ENCODE assay signal across 27 cellular contexts in genomic region chr22:27493797-27494196, GRCh38.
"Had no signal": no experiment of that assay in that cellular context is flagged by ENCODE, and none has a peak within 500 bp of the region (broad histone marks: within the 10 kb centered on the region; RNA-seq: fewer than 3 reads in every experiment).

No MANE protein-coding gene starts in this region.

- H3K4me3 ChIP-seq: dorsolateral prefrontal cortex, gastrocnemius medialis, lung, ovary, psoas muscle, testis, tibial artery had no signal

- H3K27me3 Mint-ChIP-seq: memory B cell, type B pancreatic cell had no signal

- H3K4me3 Mint-ChIP-seq: memory B cell; natural killer cell; stimulated activated effector memory CD8-positive, alpha-beta T cell treated with anti-CD3 and anti-CD28 coated beads, Interleukin-12 subunit alpha, Interleukin-12 subunit beta, amount 100 ng/mL, for 72 hours; type B pancreatic cell had no signal

- H3K27ac Mint-ChIP-seq: memory B cell; natural killer cell; stimulated activated effector memory CD8-positive, alpha-beta T cell treated with anti-CD3 and anti-CD28 coated beads, Interleukin-12 subunit alpha, Interleukin-12 subunit beta, amount 100 ng/mL, for 72 hours had no signal

- H3K9me3 ChIP-seq: gastrocnemius medialis, ovary, psoas muscle, testis, tibial artery had no signal

- H3K36me3 ChIP-seq: gastrocnemius medialis, ovary, tibial artery had no signal

- DNase-seq: dorsolateral prefrontal cortex; effector CD4-positive, alpha-beta T cell; foreskin fibroblast; gastrocnemius medialis; head of caudate nucleus; kidney; natural killer cell; occipital lobe; ovary; psoas muscle; right cardiac atrium; small intestine; stimulated activated CD4-positive, alpha-beta T cell treated with anti-CD3 and anti-CD28 coated beads, Interleukin-12 subunit alpha, Interleukin-12 subunit beta, amount 100 ng/mL, for 4 hours; stimulated activated CD4-positive, alpha-beta T cell treated with anti-CD3 and anti-CD28 coated beads, Interleukin-2, amount 100 ng/mL, for 24 hours; stimulated activated CD4-positive, alpha-beta T cell treated with anti-CD3 and anti-CD28 coated beads, Interleukin-4, amount 100 ng/mL, for 24 hours; stimulated activated naive CD8-positive, alpha-beta T cell treated with anti-CD3 and anti-CD28 coated beads, Interleukin-15, Interleukin-2, amounts not matched to agents 100 U/mL and 50 U/mL, for 24 hours; substantia nigra; testis; tibial artery had no signal

- H3K27ac ChIP-seq: dorsolateral prefrontal cortex, epithelial cell of prostate, gastrocnemius medialis, ovary, psoas muscle, testis, tibial artery had no signal

- H3K36me3 Mint-ChIP-seq: memory B cell; natural killer cell; stimulated activated effector memory CD8-positive, alpha-beta T cell treated with anti-CD3 and anti-CD28 coated beads, Interleukin-12 subunit alpha, Interleukin-12 subunit beta, amount 100 ng/mL, for 72 hours had no signal

- H3K4me1 Mint-ChIP-seq: memory B cell; stimulated activated effector memory CD8-positive, alpha-beta T cell treated with anti-CD3 and anti-CD28 coated beads, Interleukin-12 subunit alpha, Interleukin-12 subunit beta, amount 100 ng/mL, for 72 hours had no signal

- ATAC-seq: esophagus mucosa; gastrocnemius medialis; left lobe of liver; natural killer cell; psoas muscle; right cardiac atrium; stimulated activated effector memory CD8-positive, alpha-beta T cell treated with anti-CD3 and anti-CD28 coated beads, Interleukin-12 subunit alpha, Interleukin-12 subunit beta, amount 100 ng/mL, for 72 hours; stimulated activated naive CD8-positive, alpha-beta T cell treated with anti-CD3 and anti-CD28 coated beads, Interleukin-15, Interleukin-2, amounts not matched to agents 100 U/mL and 50 U/mL, for 24 hours had no signal

- H3K27me3 ChIP-seq: gastrocnemius medialis, ovary, testis, tibial artery had no signal

- H3K4me1 ChIP-seq: testis had no signal

- H3K9me3 Mint-ChIP-seq: neural crest cell had no signal
